ENCODE assay signal across 18 cellular contexts in the genomic region with DNA sequence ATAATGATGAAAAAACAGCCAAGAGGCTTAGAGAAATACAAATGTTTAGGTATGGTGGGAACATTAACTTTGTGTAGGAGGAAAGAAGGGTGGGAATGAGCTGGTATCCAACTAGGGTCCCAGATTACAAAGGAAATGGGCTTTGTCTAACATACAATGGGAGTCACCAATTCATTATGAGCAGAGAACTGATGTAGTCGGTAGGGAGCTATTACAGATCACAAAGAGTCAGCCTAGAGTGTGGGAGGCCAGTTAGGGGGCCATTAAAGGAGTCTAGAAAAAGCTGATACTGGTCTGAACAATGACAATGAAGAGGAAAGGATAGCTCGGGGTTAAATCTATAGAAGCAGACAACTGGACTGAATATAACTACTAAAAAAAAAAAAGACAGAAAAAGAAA. TPM values are rescaled to one million over a fixed set of nuclear protein-coding genes. Genes with fewer than 3 reads are reported as not detected.
DNase-seq lines count a peak whose midpoint lies in the region; ATAC-seq and TF ChIP-seq lines count a peak whose summit lies in the region.
"Had no signal": no experiment of that assay in that cellular context is flagged by ENCODE, and none has a peak within 500 bp of the region (broad histone marks: within the 10 kb centered on the region; RNA-seq: fewer than 3 reads in every experiment).

No MANE protein-coding gene starts in this region.

- no peak overlapping the region for H2AFZ ChIP-seq in GM23338
- no peak overlapping the region for H2AFZ ChIP-seq in neural progenitor cell (replicated peaks)

- H3K9me2 ChIP-seq in GM23338 (ENCODE audit: insufficient read depth), result no peaks in the 10 kb centered on the region

- H3K27me3 ChIP-seq in GM23338 (ENCODE audit: insufficient read depth) (no peaks in the 10 kb centered on the region), neural progenitor cell (no peaks in the 10 kb centered on the region)

- 0 out of 2 replicates have a peak, but pooled peaks cover 5% of the 10 kb centered on the region for H3K4me1 ChIP-seq in GM23338 (ENCODE audit: insufficient read depth)
- H3K4me1 ChIP-seq in neural progenitor cell, result peaks cover 24% of the 10 kb centered on the region
- H3K4me1 ChIP-seq: A549 had no signal

- H3K4me1 Mint-ChIP-seq in GM23338 (peaks cover 9% of the 10 kb centered on the region), endothelial cell (ENCODE audit: unreplicated experiment) (peaks cover 9% of the 10 kb centered on the region), neural progenitor cell (peaks cover 9% of the 10 kb centered on the region)
- H3K4me1 Mint-ChIP-seq in stimulated activated memory B cell treated with anti-CD40 and anti-IgM and Interleukin-4, amounts not matched to agents 10 μg/mL and 1 μg/mL and 100 μg/mL, for 72 hours, result no peaks in the 10 kb centered on the region
- no peaks in the 10 kb centered on the region for H3K4me1 Mint-ChIP-seq in activated CD4-positive, alpha-beta memory T cell treated with anti-CD3 and anti-CD28 coated beads, Interleukin-2, amount 10 ng/mL, durations not matched to agents 7 days and 5 days

- no peaks in the 10 kb centered on the region for H3F3A ChIP-seq in GM23338 (replicated peaks; ENCODE audit: low read depth)
- H3F3A ChIP-seq in neural progenitor cell (ENCODE audit: low read depth), result peaks cover 16% of the 10 kb centered on the region

- H3K4me3 ChIP-seq in GM23338, result no peak overlapping the region
- no peak overlapping the region for H3K4me3 ChIP-seq in neural progenitor cell
- H3K4me3 ChIP-seq: A549 had no signal

- peak; percentile 76 for ATAC-seq in GM23338
- ATAC-seq in stimulated activated memory B cell treated with anti-CD40 and anti-IgM and Interleukin-4, amounts not matched to agents 10 μg/mL and 1 μg/mL and 100 μg/mL, for 72 hours, result no peak
- no peak for ATAC-seq in HG03196 (IDR thresholded peaks at IDR 0.05; ENCODE audit: unreplicated experiment)
- ATAC-seq: A549 had no signal

- no peaks in the 10 kb centered on the region; the same call in none of the 2 replicates for H4K20me1 ChIP-seq in GM23338 (replicated peaks; ENCODE audit: insufficient read depth)
- H4K20me1 ChIP-seq in neural progenitor cell (ENCODE audit: low read depth), result peaks cover 41% of the 10 kb centered on the region

- no peak overlapping the region for H3K27ac ChIP-seq in GM23338 (ENCODE audit: low read depth)
- H3K27ac ChIP-seq in neural progenitor cell, result peak overlapping the region; percentile 11
- H3K27ac ChIP-seq: 22Rv1, A549, C4-2B, HL-60 had no signal

- no peaks in the 10 kb centered on the region for H3K27me3 Mint-ChIP-seq in GM23338 (ENCODE audit: insufficient read depth, low read depth, poor library complexity)
- H3K27me3 Mint-ChIP-seq in endothelial cell (ENCODE audit: unreplicated experiment), result no peaks in the 10 kb centered on the region
- peaks cover 2% of the 10 kb centered on the region for H3K27me3 Mint-ChIP-seq in neural progenitor cell (ENCODE audit: insufficient read depth, low read depth)
- no peaks in the 10 kb centered on the region for H3K27me3 Mint-ChIP-seq in stimulated activated memory B cell treated with anti-CD40 and anti-IgM and Interleukin-4, amounts not matched to agents 10 μg/mL and 1 μg/mL and 100 μg/mL, for 72 hours
- H3K27me3 Mint-ChIP-seq in activated CD4-positive, alpha-beta memory T cell treated with anti-CD3 and anti-CD28 coated beads, Interleukin-2, amount 10 ng/mL, durations not matched to agents 7 days and 5 days, result no peaks in the 10 kb centered on the region
- H3K27me3 Mint-ChIP-seq: CD4-positive, alpha-beta T cell had no signal

- H3K36me3 Mint-ChIP-seq in GM23338 (ENCODE audit: low read depth) (peaks cover 23% of the 10 kb centered on the region), endothelial cell (ENCODE audit: low read depth, unreplicated experiment) (peaks cover 15% of the 10 kb centered on the region), neural progenitor cell (peaks cover 11% of the 10 kb centered on the region)
- peaks cover 24% of the 10 kb centered on the region for H3K36me3 Mint-ChIP-seq in stimulated activated memory B cell treated with anti-CD40 and anti-IgM and Interleukin-4, amounts not matched to agents 10 μg/mL and 1 μg/mL and 100 μg/mL, for 72 hours
- H3K36me3 Mint-ChIP-seq in activated CD4-positive, alpha-beta memory T cell treated with anti-CD3 and anti-CD28 coated beads, Interleukin-2, amount 10 ng/mL, durations not matched to agents 7 days and 5 days (ENCODE audit: low read depth), result peaks cover 24% of the 10 kb centered on the region

- peak overlapping the region; percentile 29 for H3K27ac Mint-ChIP-seq in GM23338
- H3K27ac Mint-ChIP-seq in endothelial cell (ENCODE audit: unreplicated experiment), result peak overlapping the region; percentile 78
- no peak overlapping the region for H3K27ac Mint-ChIP-seq in neural progenitor cell
- no peak overlapping the region for H3K27ac Mint-ChIP-seq in stimulated activated memory B cell treated with anti-CD40 and anti-IgM and Interleukin-4, amounts not matched to agents 10 μg/mL and 1 μg/mL and 100 μg/mL, for 72 hours
- no peak overlapping the region for H3K27ac Mint-ChIP-seq in activated CD4-positive, alpha-beta memory T cell treated with anti-CD3 and anti-CD28 coated beads, Interleukin-2, amount 10 ng/mL, durations not matched to agents 7 days and 5 days
- H3K27ac Mint-ChIP-seq: CD4-positive, alpha-beta T cell had no signal

- peaks cover 36% of the 10 kb centered on the region for H3K79me2 ChIP-seq in GM23338 (replicated peaks; ENCODE audit: insufficient read depth)
- H3K79me2 ChIP-seq in neural progenitor cell (ENCODE audit: low read depth), result peaks cover 49% of the 10 kb centered on the region

- H3K4me3 Mint-ChIP-seq in GM23338 (no peak overlapping the region), endothelial cell (ENCODE audit: unreplicated experiment) (peak overlapping the region; percentile 63), neural progenitor cell (no peak overlapping the region)
- no peak overlapping the region for H3K4me3 Mint-ChIP-seq in stimulated activated memory B cell treated with anti-CD40 and anti-IgM and Interleukin-4, amounts not matched to agents 10 μg/mL and 1 μg/mL and 100 μg/mL, for 72 hours
- H3K4me3 Mint-ChIP-seq in activated CD4-positive, alpha-beta memory T cell treated with anti-CD3 and anti-CD28 coated beads, Interleukin-2, amount 10 ng/mL, durations not matched to agents 7 days and 5 days, result no peak overlapping the region
- H3K4me3 Mint-ChIP-seq: CD4-positive, alpha-beta T cell had no signal

- peak overlapping the region; percentile 24; the same call in 1 of the 2 replicates for H3K4me2 ChIP-seq in GM23338
- peak overlapping the region; percentile 24 for H3K4me2 ChIP-seq in neural progenitor cell
- H3K4me2 ChIP-seq: A549 had no signal

- POLR2A ChIA-PET in activated CD4-positive, alpha-beta memory T cell treated with anti-CD3 and anti-CD28 coated beads, Interleukin-2, amount 10 ng/mL, durations not matched to agents 7 days and 5 days (lab: Charles Lee), result interaction anchor here (1.4 kb wide), 1 partner anchor 16 kb away, joined by 3 read pairs; the partner anchor contains the start of gene ANO10

- no peak for TF ChIP-seq CTCF in GM23338 (conservative IDR thresholded peaks at IDR 0.05; ENCODE audit: low read depth in 2 of 2)
- TF ChIP-seq CTCF in endothelial cell (IDR thresholded peaks at IDR 0.05; ENCODE audit: unreplicated experiment), result no peak
- TF ChIP-seq CTCF in neural progenitor cell (IDR thresholded peaks at IDR 0.05), result no peak

- CTCF ChIA-PET in activated CD4-positive, alpha-beta memory T cell treated with anti-CD3 and anti-CD28 coated beads, Interleukin-2, amount 10 ng/mL, durations not matched to agents 7 days and 5 days (lab: Charles Lee), result no interaction called here

- H3K9ac ChIP-seq in neural progenitor cell, result no peak overlapping the region

- no peaks in the 10 kb centered on the region for H3K9me3 ChIP-seq in neural progenitor cell (ENCODE audit: low read depth)
- H3K9me3 ChIP-seq: A549 had no signal

- H3K9me3 Mint-ChIP-seq in GM23338 (no peaks in the 10 kb centered on the region), endothelial cell (ENCODE audit: unreplicated experiment) (no peaks in the 10 kb centered on the region), neural progenitor cell (no peaks in the 10 kb centered on the region)
- H3K9me3 Mint-ChIP-seq in stimulated activated memory B cell treated with anti-CD40 and anti-IgM and Interleukin-4, amounts not matched to agents 10 μg/mL and 1 μg/mL and 100 μg/mL, for 72 hours, result no peaks in the 10 kb centered on the region
- H3K9me3 Mint-ChIP-seq in activated CD4-positive, alpha-beta memory T cell treated with anti-CD3 and anti-CD28 coated beads, Interleukin-2, amount 10 ng/mL, durations not matched to agents 7 days and 5 days, result no peaks in the 10 kb centered on the region
- H3K9me3 Mint-ChIP-seq: CD4-positive, alpha-beta T cell had no signal

- peaks cover 13% of the 10 kb centered on the region; the same call in 1 of the 2 replicates for H3K36me3 ChIP-seq in GM23338 (ENCODE audit: insufficient read depth)
- no peaks in the 10 kb centered on the region for H3K36me3 ChIP-seq in neural progenitor cell

- no peak for DNase-seq in GM23338 (ENCODE audit: low spot score)
- peak; percentile 12 for DNase-seq in NCI-H2227 treated with DMSO at 0.1 percent for 48 hours (lab: John Stamatoyannopoulos, UW)
- DNase-seq in endothelial cell (ENCODE audit: low spot score), result no peak
- peak; percentile 75 for DNase-seq in neural progenitor cell (ENCODE audit: low spot score)
- no peak for DNase-seq in SHP77 (lab: John Stamatoyannopoulos, UW)
- DNase-seq in activated CD4-positive, alpha-beta memory T cell treated with anti-CD3 and anti-CD28 coated beads, Interleukin-2, amount 10 ng/mL, durations not matched to agents 7 days and 5 days, result no peak
- DNase-seq: AML-193; CD4-positive, alpha-beta T cell; DMS79 treated with DMSO at 0.1 percent for 48 hours; GF-D8; HCEC 1CT; IMR-90 had no signal

RNA-seq across cellular contexts. Expression of gene ANO10, which starts 15.5 kb away (rescaled TPM):
- total RNA-seq in GM23338 (2014; rRNA removed; shearing (Covaris generic)), result 34.6 and 48.1 TPM in 2 replicates
- polyA plus RNA-seq in GM23338 (2016; fragmentation: Nextera tagmentation; extraction: Ambion mirVana), result 20.6 and 29.2 TPM in 2 replicates
- total RNA-seq in endothelial cell (ENCODE audit: unreplicated experiment) (112 TPM), neural progenitor cell (ENCODE audit: low replicate concordance) (32.5 and 44.4 TPM in 2 replicates)
- total RNA-seq in activated CD4-positive, alpha-beta memory T cell treated with anti-CD3 and anti-CD28 coated beads, Interleukin-2, amount 10 ng/mL, durations not matched to agents 7 days and 5 days, result 10 to 100 TPM; 19.9 TPM

Comparison
In these comparisons a context has a peak if more than half of its experiments do, and no peak if none do; other contexts are left out.
1. DNase-seq: peak in NCI-H2227 treated with DMSO at 0.1 percent for 48 hours (single experiment) and neural progenitor cell (single experiment); none in GM23338 (single experiment), endothelial cell (single experiment), SHP77 (0 of 2) and activated CD4-positive, alpha-beta memory T cell treated with anti-CD3 and anti-CD28 coated beads, Interleukin-2, amount 10 ng/mL, durations not matched to agents 7 days and 5 days (single experiment).
2. H3K27ac Mint-ChIP-seq: peak in GM23338 (single experiment) and endothelial cell (single experiment); none in neural progenitor cell (single experiment), stimulated activated memory B cell treated with anti-CD40 and anti-IgM and Interleukin-4, amounts not matched to agents 10 μg/mL and 1 μg/mL and 100 μg/mL, for 72 hours (single experiment) and activated CD4-positive, alpha-beta memory T cell treated with anti-CD3 and anti-CD28 coated beads, Interleukin-2, amount 10 ng/mL, durations not matched to agents 7 days and 5 days (single experiment).